ENCODE assay signal across 32 cellular contexts in genomic region chr10:100143756-100144155, GRCh38.
"Had no signal": no experiment of that assay in that cellular context is flagged by ENCODE, and none has a peak within 500 bp of the region (broad histone marks: within the 10 kb centered on the region; RNA-seq: fewer than 3 reads in every experiment).

No MANE protein-coding gene starts in this region.

- H3K27ac ChIP-seq: adrenal gland, ascending aorta, body of pancreas, brain microvascular endothelial cell, breast epithelium, cardiac muscle cell had no signal

- H3K4me1 ChIP-seq: adrenal gland, ascending aorta, body of pancreas, breast epithelium had no signal

- ATAC-seq: activated naive CD4-positive, alpha-beta T cell treated with anti-CD3 and anti-CD28 coated beads, Interleukin-2, amount 50 U/mL, for 72 hours; activated naive CD8-positive, alpha-beta T cell treated with anti-CD3 and anti-CD28 coated beads, Interleukin-2, amount 50 U/mL, for 24 hours; activated T-cell treated with anti-CD3 and anti-CD28 coated beads, Interleukin-2, amount 50 U/mL, for 4 hours; activated T-cell treated with anti-CD3 and anti-CD28 coated beads, Interleukin-2, amount 50 U/mL, for 72 hours; activated T-helper 17 cell treated with anti-CD3 and anti-CD28 coated beads, Interleukin-2, amount 50 U/mL, for 72 hours; body of pancreas had no signal

- DNase-seq: activated effector memory CD4-positive, alpha-beta T cell treated with anti-CD3 and anti-CD28 coated beads, Interleukin-2, amount 50 U/mL, for 16 hours; activated effector memory CD4-positive, alpha-beta T cell treated with Interleukin-2 at 50 U/mL for 16 hours; activated gamma-delta T cell; activated gamma-delta T cell treated with Interleukin-2 at 50 U/mL for 16 hours; activated naive CD4-positive, alpha-beta T cell; activated naive CD4-positive, alpha-beta T cell treated with anti-CD3 and anti-CD28 coated beads for 36 hours; activated naive CD4-positive, alpha-beta T cell treated with anti-CD3 and anti-CD28 coated beads, Interleukin-2, amount 10 ng/mL, durations not matched to agents 7 days and 5 days; activated naive CD4-positive, alpha-beta T cell treated with anti-CD3 and anti-CD28 coated beads, Interleukin-2, amount 50 U/mL, for 16 hours; activated naive CD4-positive, alpha-beta T cell treated with Interleukin-2 at 50 U/mL for 16 hours; activated naive CD8-positive, alpha-beta T cell treated with anti-CD3 and anti-CD28 coated beads for 36 hours; activated naive CD8-positive, alpha-beta T cell treated with anti-CD3 and anti-CD28 coated beads, Interleukin-2, amount 10 ng/mL, durations not matched to agents 7 days and 5 days; activated naive CD8-positive, alpha-beta T cell treated with anti-CD3 and anti-CD28 coated beads, Interleukin-2, amount 50 U/mL, for 24 hours; activated T-cell treated with anti-CD3 and anti-CD28 coated beads, Interleukin-2, amount 50 U/mL, for 1 hour; activated T-cell treated with anti-CD3 and anti-CD28 coated beads, Interleukin-2, amount 50 U/mL, for 24 hours; activated T-cell treated with anti-CD3 and anti-CD28 coated beads, Interleukin-2, amount 50 U/mL, for 4 hours; activated T-cell treated with anti-CD3 and anti-CD28 coated beads, Interleukin-2, amount 50 U/mL, for 48 hours; activated T-cell treated with anti-CD3 and anti-CD28 coated beads, Interleukin-2, amount 50 U/mL, for 72 hours; adrenal gland; amniotic stem cell; amygdala; anterior cingulate cortex; aorta; body of pancreas; brain microvascular endothelial cell; caudate nucleus; central memory CD4-positive, alpha-beta T cell; cerebellar nuclear complex had no signal

- H3K27me3 ChIP-seq: adrenal gland, ascending aorta, body of pancreas, breast epithelium, cardiac muscle cell had no signal

- H3K36me3 ChIP-seq: adrenal gland, ascending aorta, brain microvascular endothelial cell, breast epithelium, cardiac muscle cell had no signal

- H3K4me3 ChIP-seq: adrenal gland, ascending aorta, body of pancreas, breast epithelium, cardiac muscle cell had no signal

- H3K9me3 ChIP-seq: adrenal gland, ascending aorta, body of pancreas, breast epithelium had no signal
